ENCODE assay signal across 17 cellular contexts in genomic region chr10:58839771-58840170, GRCh38.
DNase-seq lines count a peak whose midpoint lies in the region; ATAC-seq and TF ChIP-seq lines count a peak whose summit lies in the region.
"Had no signal": no experiment of that assay in that cellular context is flagged by ENCODE, and none has a peak within 500 bp of the region (broad histone marks: within the 10 kb centered on the region; RNA-seq: fewer than 3 reads in every experiment).

No MANE protein-coding gene starts in this region.

- no peaks in the 10 kb centered on the region for H3K27me3 ChIP-seq in breast epithelium
- no peaks in the 10 kb centered on the region for H3K27me3 ChIP-seq in adipocyte (replicated peaks; ENCODE audit: control insufficient read depth, insufficient read depth, low read length)

- H3K9me3 Mint-ChIP-seq in MCF 10A (ENCODE audit: unreplicated experiment): no peaks in the 10 kb centered on the region
- H3K9me3 Mint-ChIP-seq: CD4-positive, alpha-beta T cell had no signal

- no peak for ATAC-seq in GM21786 (IDR thresholded peaks at IDR 0.05; ENCODE audit: unreplicated experiment)
- ATAC-seq in mucosa of descending colon: no peak
- ATAC-seq: HCT116, K562 had no signal

- H3K36me3 ChIP-seq in breast epithelium: no peaks in the 10 kb centered on the region
- H3K36me3 ChIP-seq in adipocyte (ENCODE audit: control insufficient read depth, insufficient read depth, low read length, severe bottlenecking): no peaks in the 10 kb centered on the region
- H3K36me3 ChIP-seq in mucosa of descending colon (ENCODE audit: low read depth): no peaks in the 10 kb centered on the region

- H3K9ac ChIP-seq in adipocyte (ENCODE audit: low read length): no peak overlapping the region

- peaks cover 6% of the 10 kb centered on the region for H3K36me3 Mint-ChIP-seq in MCF 10A (ENCODE audit: insufficient read depth, unreplicated experiment)

- H3K4me1 ChIP-seq in breast epithelium (no peaks in the 10 kb centered on the region), adipocyte (ENCODE audit: control insufficient read depth, insufficient read depth, low read length) (peaks cover under 1% of the 10 kb centered on the region), mucosa of descending colon (ENCODE audit: low read depth) (no peaks in the 10 kb centered on the region)

- H3K4me1 Mint-ChIP-seq in MCF 10A (ENCODE audit: insufficient read depth, unreplicated experiment): peaks cover 5% of the 10 kb centered on the region
- H3K4me1 Mint-ChIP-seq: B cell had no signal

- in situ Hi-C loops in ACHN (cut with HindIII; ENCODE audit: low pct_ligation_motif_present, low pct_unique_long_range_greater_than_20kb, low sequenced_read_pairs): no loop called here

- TF ChIP-seq POLR2A in breast epithelium (IDR thresholded peaks at IDR 0.05): no peak

- CTCF ChIA-PET in MCF 10A (lab: Yijun Ruan, JAX): interaction anchor here (0.6 kb wide), 3 partner anchors 32 to 783 kb away, joined by 3 to 6 read pairs (median 3); no protein-coding TSS in a partner anchor

- intact Hi-C loops in MCF 10A (cut with micrococcal nuclease): no loop called here
- intact Hi-C loops in breast epithelium (cut with DNase I; ENCODE audit: low total_unique reads): no loop called here
- intact Hi-C loops in mucosa of descending colon (cut with DNase I, micrococcal nuclease): no loop called here

- no peak overlapping the region for H3K4me3 Mint-ChIP-seq in MCF 10A (ENCODE audit: unreplicated experiment)
- H3K4me3 Mint-ChIP-seq: B cell; CD4-positive, alpha-beta T cell had no signal

- H3K27ac ChIP-seq in breast epithelium: no peak overlapping the region
- H3K27ac ChIP-seq: 22Rv1, HL-60 had no signal

- H3K9me3 ChIP-seq in breast epithelium: no peaks in the 10 kb centered on the region
- H3K9me3 ChIP-seq in adipocyte (ENCODE audit: control insufficient read depth, low read length): no peaks in the 10 kb centered on the region
- H3K9me3 ChIP-seq in mucosa of descending colon: no peaks in the 10 kb centered on the region

- no peaks in the 10 kb centered on the region for H3K27me3 Mint-ChIP-seq in MCF 10A (ENCODE audit: insufficient read depth, unreplicated experiment)
- H3K27me3 Mint-ChIP-seq: B cell had no signal

- POLR2A ChIA-PET in MCF 10A (lab: Yijun Ruan, JAX): no interaction called here

- no TSS peak for BruUV-seq in MCF 10A (replicated peaks; lab: Mats Ljungman, UMichigan)

- TF ChIP-seq CTCF in MCF 10A (IDR thresholded peaks at IDR 0.05; ENCODE audit: unreplicated experiment) (no peak), breast epithelium (IDR thresholded peaks at IDR 0.05) (no peak), mucosa of descending colon (IDR thresholded peaks at IDR 0.05) (no peak)

- DNase-seq in MCF 10A (ENCODE audit: unreplicated experiment) (peak; percentile 9), breast epithelium (ENCODE audit: low spot score in 2 of 2) (no peak), adipocyte (ENCODE audit: low read depth) (peak; percentile 27), fibroblast of peridontal ligament (ENCODE audit: extremely low read depth) (peak; percentile 44), ACHN (no peak), mucosa of descending colon (no peak)
- no peak for DNase-seq in activated CD4-positive, alpha-beta T cell treated with anti-CD3 and anti-CD28 coated beads for 1 hour
- DNase-seq: C1 segment of cervical spinal cord; Calu3; CD4-positive, alpha-beta T cell; DMS 273 treated with DMSO at 0.1 percent for 48 hours had no signal

- no peak overlapping the region for H3K27ac Mint-ChIP-seq in MCF 10A (ENCODE audit: low read depth, unreplicated experiment)
- H3K27ac Mint-ChIP-seq: B cell; CD4-positive, alpha-beta T cell had no signal

- H3K4me3 ChIP-seq in breast epithelium (no peak overlapping the region), adipocyte (ENCODE audit: low read length) (no peak overlapping the region), mucosa of descending colon (no peak overlapping the region)
- H3K4me3 ChIP-seq: K562 had no signal

Comparison
In these comparisons a context has a peak if more than half of its experiments do, and no peak if none do; other contexts are left out.
1. DNase-seq: peak in MCF 10A (single experiment), adipocyte (single experiment) and fibroblast of peridontal ligament (single experiment); none in breast epithelium (0 of 2), ACHN (single experiment), activated CD4-positive, alpha-beta T cell treated with anti-CD3 and anti-CD28 coated beads for 1 hour (single experiment) and mucosa of descending colon (0 of 3).